In the genomic region with DNA sequence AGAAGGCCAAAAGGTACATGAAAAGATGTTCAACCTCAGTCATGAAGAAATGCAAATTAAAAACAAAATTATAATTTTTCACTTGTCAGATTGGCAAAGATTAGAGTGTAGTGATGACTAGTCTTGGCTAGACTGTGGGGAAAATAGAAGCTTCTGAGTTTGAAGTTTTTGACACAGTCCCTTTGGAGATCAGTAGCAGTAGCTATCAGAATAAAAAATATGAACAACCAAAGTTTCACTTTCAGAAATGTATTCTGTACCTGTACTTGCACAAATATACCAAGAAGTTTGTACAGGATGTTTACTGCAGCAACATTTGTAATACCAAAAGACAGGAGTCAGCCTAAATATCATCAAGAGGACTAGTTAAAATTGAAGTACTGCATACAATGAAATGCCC, we compare ENCODE assay signal across 15 cellular contexts. TPM values are rescaled to one million over a fixed set of nuclear protein-coding genes. Genes with fewer than 3 reads are reported as not detected.
DNase-seq lines count a peak whose midpoint lies in the region; ATAC-seq and TF ChIP-seq lines count a peak whose summit lies in the region.
"Had no signal": no experiment of that assay in that cellular context is flagged by ENCODE, and none has a peak within 500 bp of the region (broad histone marks: within the 10 kb centered on the region; RNA-seq: fewer than 3 reads in every experiment).

No MANE protein-coding gene starts in this region.

- H3K4me1 Mint-ChIP-seq in activated T-cell treated with anti-CD3 and anti-CD28 coated beads, Interleukin-2, amount 50 U/mL, for 72 hours (ENCODE audit: low read depth): peaks cover 44% of the 10 kb centered on the region
- H3K4me1 Mint-ChIP-seq in stimulated activated naive CD8-positive, alpha-beta T cell treated with anti-CD3 and anti-CD28 coated beads, Interleukin-15, amount 100 ng/mL, for 72 hours: peaks cover 43% of the 10 kb centered on the region

- H3K9me3 Mint-ChIP-seq in activated T-cell treated with anti-CD3 and anti-CD28 coated beads, Interleukin-2, amount 50 U/mL, for 72 hours: peaks cover 0 to 2% of the 10 kb centered on the region in 2 donors
- no peaks in the 10 kb centered on the region for H3K9me3 Mint-ChIP-seq in stimulated activated naive CD8-positive, alpha-beta T cell treated with anti-CD3 and anti-CD28 coated beads, Interleukin-15, amount 100 ng/mL, for 72 hours

- H3K27me3 Mint-ChIP-seq in activated T-cell treated with anti-CD3 and anti-CD28 coated beads, Interleukin-2, amount 50 U/mL, for 72 hours (ENCODE audit: low read depth): no peaks in the 10 kb centered on the region
- no peaks in the 10 kb centered on the region for H3K27me3 Mint-ChIP-seq in stimulated activated naive CD8-positive, alpha-beta T cell treated with anti-CD3 and anti-CD28 coated beads, Interleukin-15, amount 100 ng/mL, for 72 hours

- H3K27ac Mint-ChIP-seq in activated T-cell treated with anti-CD3 and anti-CD28 coated beads, Interleukin-2, amount 50 U/mL, for 72 hours: peak overlapping the region; percentile 75
- H3K27ac Mint-ChIP-seq in stimulated activated naive CD8-positive, alpha-beta T cell treated with anti-CD3 and anti-CD28 coated beads, Interleukin-15, amount 100 ng/mL, for 72 hours: peak overlapping the region; percentile 12 to 25
- H3K27ac Mint-ChIP-seq: WTC11 had no signal

- peak; percentile 96 to 97 for ATAC-seq in activated T-cell treated with anti-CD3 and anti-CD28 coated beads, Interleukin-2, amount 50 U/mL, for 72 hours (replicated peaks in 1 of 2)
- peak; percentile 46 for ATAC-seq in HG02798 (IDR thresholded peaks at IDR 0.05; ENCODE audit: poor library complexity, unreplicated experiment)
- peak; percentile 97 for ATAC-seq in stimulated activated naive CD8-positive, alpha-beta T cell treated with anti-CD3 and anti-CD28 coated beads, Interleukin-15, amount 100 ng/mL, for 72 hours
- no peak for ATAC-seq in HG03571 (IDR thresholded peaks at IDR 0.05; ENCODE audit: unreplicated experiment)
- ATAC-seq in HG02642 (IDR thresholded peaks at IDR 0.05; ENCODE audit: poor library complexity, unreplicated experiment): no peak
- ATAC-seq: foreskin keratinocyte, WTC11 had no signal

- H3K27ac ChIP-seq in VCaP: peak overlapping the region; percentile 76
- H3K27ac ChIP-seq: foreskin keratinocyte had no signal

- peak overlapping the region; percentile 58 to 70 for H3K4me3 Mint-ChIP-seq in activated T-cell treated with anti-CD3 and anti-CD28 coated beads, Interleukin-2, amount 50 U/mL, for 72 hours
- peak overlapping the region; percentile 21 to 50 for H3K4me3 Mint-ChIP-seq in stimulated activated naive CD8-positive, alpha-beta T cell treated with anti-CD3 and anti-CD28 coated beads, Interleukin-15, amount 100 ng/mL, for 72 hours
- H3K4me3 Mint-ChIP-seq: WTC11 had no signal

- H3K36me3 Mint-ChIP-seq in activated T-cell treated with anti-CD3 and anti-CD28 coated beads, Interleukin-2, amount 50 U/mL, for 72 hours (ENCODE audit: insufficient read depth in 2 of 2): peaks cover 2 to 4% of the 10 kb centered on the region in 2 donors

- no peak for TF ChIP-seq CTCF in VCaP (conservative IDR thresholded peaks at IDR 0.05)

- no peak for DNase-seq in activated T-cell treated with anti-CD3 and anti-CD28 coated beads, Interleukin-2, amount 50 U/mL, for 72 hours
- no peak for DNase-seq in activated T-cell treated with anti-CD3 and anti-CD28 coated beads for 4 hours
- no peak for DNase-seq in stimulated activated naive CD8-positive, alpha-beta T cell treated with anti-CD3 and anti-CD28 coated beads, Interleukin-15, amount 100 ng/mL, for 72 hours
- no peak for DNase-seq in COLO668 (lab: John Stamatoyannopoulos, UW; ENCODE audit: unreplicated experiment)
- DNase-seq: foreskin keratinocyte, KG1, midbrain, NCI-H1105 treated with DMSO at 0.1 percent for 48 hours, NCI-H2171 treated with DMSO at 0.1 percent for 48 hours, RPMI8226 had no signal

RNA-seq across cellular contexts. Expression of gene ATP2C1, which starts 14.1 kb away (rescaled TPM):
- total RNA-seq in activated T-cell treated with anti-CD3 and anti-CD28 coated beads, Interleukin-2, amount 50 U/mL, for 72 hours: 10 to 100 TPM; 76.0 to 79.6 TPM

Comparison
In these comparisons a context has a peak if more than half of its experiments do, and no peak if none do; other contexts are left out.
1. ATAC-seq: peak in activated T-cell treated with anti-CD3 and anti-CD28 coated beads, Interleukin-2, amount 50 U/mL, for 72 hours (2 of 2), HG02798 (single experiment) and stimulated activated naive CD8-positive, alpha-beta T cell treated with anti-CD3 and anti-CD28 coated beads, Interleukin-15, amount 100 ng/mL, for 72 hours (single experiment); none in HG03571 (single experiment) and HG02642 (single experiment).